8 cellular contexts compared by ENCODE assay signal in genomic region chr4:157992038-157992706, GRCh38.
DNase-seq lines count a peak whose midpoint lies in the region; ATAC-seq and TF ChIP-seq lines count a peak whose summit lies in the region.

No MANE protein-coding gene starts in this region.

- peak overlapping the region in 6 of 11 experiments; percentile 46 to 80 (median 65); a peak in 11 of 22 replicates for H3K9ac ChIP-seq in BLaER1 treated with 17β-estradiol and CSF1 and Interleukin-3, amounts not matched to agents 10 nM and 100 nM
- H3K9ac ChIP-seq in Karpas-422 (ENCODE audit: low read length): no peak overlapping the region

- H3K36me3 ChIP-seq in BLaER1 treated with 17β-estradiol and CSF1 and Interleukin-3, amounts not matched to agents 10 nM and 100 nM: no peaks in the 10 kb centered on the region
- no peaks in the 10 kb centered on the region for H3K36me3 ChIP-seq in Karpas-422 (ENCODE audit: insufficient read depth, low read length)
- H3K36me3 ChIP-seq in upper lobe of right lung: no peaks in the 10 kb centered on the region

- H3K4me3 ChIP-seq in BLaER1 treated with 17β-estradiol and CSF1 and Interleukin-3, amounts not matched to agents 10 nM and 100 nM: peak overlapping the region in 1 of 10 experiments; percentile 29; a peak in 2 of 20 replicates
- H3K4me3 ChIP-seq in Karpas-422 (ENCODE audit: low read length): no peak overlapping the region
- H3K4me3 ChIP-seq in upper lobe of right lung: peak overlapping the region; percentile 43

- no peaks in the 10 kb centered on the region for H3K79me2 ChIP-seq in Karpas-422 (ENCODE audit: low read length)

- H2AFZ ChIP-seq in Karpas-422 (ENCODE audit: low read length): no peak overlapping the region

- no peaks in the 10 kb centered on the region for H3K9me2 ChIP-seq in Karpas-422 (replicated peaks; ENCODE audit: insufficient read depth, low read length)

- intact Hi-C loops in upper lobe of right lung (cut with DNase I): loop anchor here (10.0 kb wide), 1 partner anchor 183 kb away; the partner anchor contains the start of gene GASK1B

- peak overlapping the region in 9 of 11 experiments; percentile 31 to 87 (median 75); a peak in 17 of 22 replicates for H3K27ac ChIP-seq in BLaER1 treated with 17β-estradiol and CSF1 and Interleukin-3, amounts not matched to agents 10 nM and 100 nM
- H3K27ac ChIP-seq in Karpas-422 (ENCODE audit: low read length) (no peak overlapping the region), upper lobe of right lung (peak overlapping the region; percentile 79)

- H3K4me1 ChIP-seq in BLaER1 treated with 17β-estradiol and CSF1 and Interleukin-3, amounts not matched to agents 10 nM and 100 nM: peaks cover 0 to 90% (median 6%) of the 10 kb centered on the region in 10 experiments; a peak in 10 of 20 replicates
- H3K4me1 ChIP-seq in Karpas-422 (ENCODE audit: low read length) (no peaks in the 10 kb centered on the region), upper lobe of right lung (peaks cover 15% of the 10 kb centered on the region)

- DNase-seq in Karpas-422 (peak; percentile 91), RPMI8226 (peak; percentile 59), lung microvascular endothelial cell (ENCODE audit: low read depth in 2 of 2) (peak; percentile 87 to 89), upper lobe of right lung (no peak), GM19238 (ENCODE audit: insufficient read length, low spot score) (no peak)
- peak; percentile 8 for DNase-seq in effector CD4-positive, alpha-beta T cell

- TF ChIP-seq CTCF in upper lobe of right lung (IDR thresholded peaks at IDR 0.05): peak; percentile 73

- peak; percentile 63 for ATAC-seq in GM18508 (IDR thresholded peaks at IDR 0.05; ENCODE audit: insufficient read depth, unreplicated experiment)
- peak; percentile 88 for ATAC-seq in upper lobe of right lung

- H4K20me1 ChIP-seq in BLaER1 treated with 17β-estradiol and CSF1 and Interleukin-3, amounts not matched to agents 10 nM and 100 nM: no peaks in the 10 kb centered on the region
- no peaks in the 10 kb centered on the region for H4K20me1 ChIP-seq in Karpas-422 (ENCODE audit: insufficient read depth, low read depth, low read length)

- no peaks in the 10 kb centered on the region for H3K27me3 ChIP-seq in BLaER1 treated with 17β-estradiol and CSF1 and Interleukin-3, amounts not matched to agents 10 nM and 100 nM
- H3K27me3 ChIP-seq in Karpas-422 (ENCODE audit: low read length) (no peaks in the 10 kb centered on the region), upper lobe of right lung (no peaks in the 10 kb centered on the region)

- 0 out of 22 replicates have a peak, but pooled peaks cover 0 to 8% (median 0%) of the 10 kb centered on the region in 11 experiments for H3K9me3 ChIP-seq in BLaER1 treated with 17β-estradiol and CSF1 and Interleukin-3, amounts not matched to agents 10 nM and 100 nM (replicated peaks in 1 of 11)
- H3K9me3 ChIP-seq in Karpas-422 (ENCODE audit: low read length) (no peaks in the 10 kb centered on the region), upper lobe of right lung (no peaks in the 10 kb centered on the region)

- H3K4me2 ChIP-seq in BLaER1 treated with 17β-estradiol and CSF1 and Interleukin-3, amounts not matched to agents 10 nM and 100 nM: peak overlapping the region in 5 of 11 experiments; percentile 47 to 72 (median 57); a peak in 9 of 22 replicates
- H3K4me2 ChIP-seq in Karpas-422 (ENCODE audit: low read depth, low read length, poor library complexity, severe bottlenecking): no peak overlapping the region

Comparison
In these comparisons a context has a peak if more than half of its experiments do, and no peak if none do; other contexts are left out.
1. DNase-seq: peak in Karpas-422 (single experiment), RPMI8226 (single experiment), effector CD4-positive, alpha-beta T cell (single experiment) and lung microvascular endothelial cell (2 of 2); none in upper lobe of right lung (single experiment) and GM19238 (single experiment).